26 cellular contexts compared by ENCODE assay signal in the genomic region with DNA sequence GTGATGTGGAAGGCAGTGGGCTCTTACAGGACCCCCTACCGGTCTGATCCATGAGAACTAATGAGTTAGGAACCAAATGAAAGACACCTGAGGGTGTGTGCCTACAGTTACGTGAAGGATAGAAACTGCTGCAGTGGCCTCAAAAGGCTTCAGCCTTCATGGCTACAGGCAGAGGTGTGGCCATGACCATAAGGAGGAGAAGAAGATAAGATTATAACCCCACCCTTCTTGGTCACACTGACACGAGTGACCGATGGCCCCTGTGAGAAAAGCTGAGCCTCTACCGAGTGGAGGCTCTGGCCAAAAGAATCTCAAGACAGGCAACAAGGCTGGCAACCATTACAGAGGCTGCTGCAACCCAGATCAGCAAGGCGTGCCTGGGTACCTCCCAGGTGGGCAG.
"Had no signal": no experiment of that assay in that cellular context is flagged by ENCODE, and none has a peak within 500 bp of the region (broad histone marks: within the 10 kb centered on the region; RNA-seq: fewer than 3 reads in every experiment).

No MANE protein-coding gene starts in this region.

- ATAC-seq: esophagus mucosa, heart left ventricle, left colon, pancreas had no signal

- H3K9me3 ChIP-seq: heart left ventricle, pancreas, prostate gland, sigmoid colon, thoracic aorta, uterus had no signal

- H3K27me3 ChIP-seq: heart left ventricle, pancreas, sigmoid colon, uterus had no signal

- H3K36me3 ChIP-seq: uterus had no signal

- DNase-seq: activated CD4-positive, alpha-beta memory T cell treated with anti-CD3 and anti-CD28 coated beads, Interleukin-2, amount 10 ng/mL, durations not matched to agents 7 days and 5 days; activated CD4-positive, alpha-beta T cell treated with anti-CD3 and anti-CD28 coated beads, Interleukin-2, amount 10 ng/mL, durations not matched to agents 7 days and 5 days; activated CD4-positive, CD25-positive, alpha-beta regulatory T cell treated with anti-CD3 and anti-CD28 coated beads, Interleukin-2, amount 50 U/mL, for 72 hours; activated CD8-positive, alpha-beta memory T cell treated with anti-CD3 and anti-CD28 coated beads, Interleukin-2, amount 50 U/mL, for 48 hours; activated T-cell treated with anti-CD3 and anti-CD28 coated beads, Interleukin-2, amount 50 U/mL, for 24 hours; anterior cingulate cortex; cortex of kidney; foreskin fibroblast; heart left ventricle; hypothalamus; immature natural killer cell; kidney; left colon; naive B cell; nucleus accumbens; pancreas; sigmoid colon; small intestine; stimulated activated CD4-positive, alpha-beta T cell treated with anti-CD3 and anti-CD28 coated beads, Interleukin-1b, Interleukin-23, amount 100 ng/mL, for 48 hours; stimulated activated naive CD4-positive, alpha-beta T cell treated with Interleukin-2 at 50 U/mL for 16 hours; T-helper 1 cell; trophoblast cell; uterus had no signal

- H3K27ac ChIP-seq: pancreas, prostate gland, sigmoid colon, thoracic aorta, uterus had no signal

- H3K4me3 ChIP-seq: heart left ventricle, pancreas, prostate gland, sigmoid colon, thoracic aorta, uterus had no signal
